ENCODE assay signal across 29 cellular contexts in the genomic region with DNA sequence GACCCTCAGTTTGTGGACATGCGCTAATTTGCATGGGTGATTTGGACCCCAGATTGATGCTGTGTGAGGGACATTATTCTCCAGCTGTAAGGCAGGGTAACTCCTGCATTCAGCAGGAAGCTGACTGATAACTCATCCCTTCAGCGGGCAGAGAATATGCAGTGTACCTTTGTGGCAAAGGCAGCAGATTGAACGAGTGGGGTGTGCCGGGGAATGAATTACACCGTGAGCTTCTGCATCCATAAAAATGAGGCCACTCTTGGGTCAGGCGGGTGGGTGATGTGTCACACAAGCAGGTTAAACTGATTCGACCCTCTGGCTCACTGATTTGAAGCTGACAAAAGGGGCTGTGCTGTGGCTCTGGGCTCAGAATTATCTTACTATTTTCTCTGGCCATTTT.
DNase-seq lines count a peak whose midpoint lies in the region; ATAC-seq and TF ChIP-seq lines count a peak whose summit lies in the region.
"Had no signal": no experiment of that assay in that cellular context is flagged by ENCODE, and none has a peak within 500 bp of the region (broad histone marks: within the 10 kb centered on the region; RNA-seq: fewer than 3 reads in every experiment).

No MANE protein-coding gene starts in this region.

- H4K8ac ChIP-seq in H9 (replicated peaks; ENCODE audit: insufficient read length, low read depth, low read length) = no peak overlapping the region

- no peak overlapping the region for H3K27ac ChIP-seq in H9 (ENCODE audit: insufficient read length, low read depth, low read length)
- H3K27ac ChIP-seq: A549, colonic mucosa, prostate gland, SK-N-MC, upper lobe of left lung had no signal

- H3K9ac ChIP-seq in H9 (ENCODE audit: extremely low read depth, insufficient read length, low read length) = no peak overlapping the region

- H2BK120ac ChIP-seq in H9 (ENCODE audit: low read depth, low read length, poor library complexity, severe bottlenecking) = no peak overlapping the region

- whole genome bisulfite sequencing in H9 (ENCODE audit: extremely low coverage, insufficient read length, low lambda C conversion rate) = no CpG with 5 or more reads among the region's 7 CpGs

- no peaks in the 10 kb centered on the region for H3K79me1 ChIP-seq in H9 (ENCODE audit: insufficient read depth, low read depth, low read length, poor library complexity, severe bottlenecking)

- H4K20me1 ChIP-seq in H9 (ENCODE audit: control insufficient read depth, insufficient read depth, insufficient read length) = no peaks in the 10 kb centered on the region

- H3K4me2 ChIP-seq in H9 (ENCODE audit: insufficient read depth, insufficient read length, low read length) = no peak overlapping the region
- H3K4me2 ChIP-seq: A549 had no signal

- H3K4ac ChIP-seq in H9 (ENCODE audit: low read depth, low read length) = no peak overlapping the region

- H4K91ac ChIP-seq in H9 (ENCODE audit: insufficient read length, low read depth, low read length) = no peak overlapping the region

- no peak overlapping the region for H2BK5ac ChIP-seq in H9 (ENCODE audit: insufficient read length, low read length)

- H2AFZ ChIP-seq in H9 (ENCODE audit: low read length) = no peak overlapping the region

- H3K4me1 Mint-ChIP-seq in H9 = peaks cover 0 to 6% of the 10 kb centered on the region in 2 experiments; a peak in 1 of 4 replicates
- H3K4me1 Mint-ChIP-seq: activated CD4-positive, alpha-beta T cell treated with anti-CD3 and anti-CD28 coated beads for 36 hours had no signal

- H3K9me3 Mint-ChIP-seq in H9 = peaks cover 4 to 6% of the 10 kb centered on the region in 2 experiments

- H3K36me3 ChIP-seq in mucosa of descending colon (ENCODE audit: low read depth) = no peaks in the 10 kb centered on the region
- H3K36me3 ChIP-seq: colonic mucosa, prostate gland, upper lobe of left lung had no signal

- H3T11ph ChIP-seq in H9 (ENCODE audit: low read length) = no peak overlapping the region

- peak; percentile 4 for DNase-seq in NCI-H2227 treated with DMSO at 0.1 percent for 48 hours (lab: John Stamatoyannopoulos, UW)
- DNase-seq in NCI-H2227 (lab: John Stamatoyannopoulos, UW; ENCODE audit: unreplicated experiment) = no peak
- peak; percentile 21 for DNase-seq in SK-N-DZ (ENCODE audit: low spot score)
- DNase-seq in mucosa of descending colon = peak in 2 of 3 donors; percentile 17 to 30
- no peak for DNase-seq in H9
- DNase-seq in NOMO-1 (lab: John Stamatoyannopoulos, UW; ENCODE audit: unreplicated experiment in 2 of 2) = no peak
- DNase-seq: activated CD4-positive, alpha-beta T cell treated with anti-CD3 and anti-CD28 coated beads for 36 hours; activated CD8-positive, alpha-beta memory T cell treated with anti-CD3 and anti-CD28 coated beads for 24 hours; activated gamma-delta T cell treated with Interleukin-2 at 50 U/mL for 16 hours; activated T-cell treated with anti-CD3 and anti-CD28 coated beads, Interleukin-2, amount 50 U/mL, for 1 hour; CD8-positive, alpha-beta T cell; colonic mucosa; effector memory CD4-positive, alpha-beta T cell; foreskin fibroblast; GDM1; hippocampal formation; Karpas-422; NCI-H2029 treated with DMSO at 0.1 percent for 48 hours; NCI-H524 treated with DMSO at 0.1 percent for 48 hours; RPMI8226; stimulated activated CD4-positive, alpha-beta T cell treated with anti-CD3 and anti-CD28 coated beads, Interleukin-2, amount 100 ng/mL, for 24 hours; T-helper 2 cell; upper lobe of left lung had no signal

- no peak overlapping the region for H3K4me3 Mint-ChIP-seq in H9
- H3K4me3 Mint-ChIP-seq: activated CD4-positive, alpha-beta T cell treated with anti-CD3 and anti-CD28 coated beads for 36 hours; CD8-positive, alpha-beta T cell; neural crest cell had no signal

- peaks cover 3 to 6% (median 6%) of the 10 kb centered on the region in 3 experiments for H3K36me3 Mint-ChIP-seq in H9 (ENCODE audit: insufficient read depth in 1 of 3, low read depth in 3 of 3)
- H3K36me3 Mint-ChIP-seq: CD8-positive, alpha-beta T cell had no signal

- no peak overlapping the region for H3K56ac ChIP-seq in H9 (ENCODE audit: insufficient read length, low read depth, low read length)

- H2BK12ac ChIP-seq in H9 (ENCODE audit: insufficient read length, low read depth, low read length) = no peak overlapping the region

- no peak overlapping the region for H4K5ac ChIP-seq in H9 (ENCODE audit: insufficient read length, low read depth, low read length)

- no peak for TF ChIP-seq CTCF in mucosa of descending colon (IDR thresholded peaks at IDR 0.05)
- no peak for TF ChIP-seq CTCF in H9 (conservative IDR thresholded peaks at IDR 0.05)

- H3K79me2 ChIP-seq in H9 (ENCODE audit: insufficient read depth, low read length) = no peaks in the 10 kb centered on the region

- intact Hi-C loops in mucosa of descending colon (cut with DNase I, micrococcal nuclease) = no loop called here

- no peak overlapping the region for H3K27ac Mint-ChIP-seq in H9
- H3K27ac Mint-ChIP-seq: activated CD4-positive, alpha-beta T cell treated with anti-CD3 and anti-CD28 coated beads for 36 hours; CD8-positive, alpha-beta T cell had no signal

- no peak overlapping the region for H3K14ac ChIP-seq in H9 (ENCODE audit: insufficient read depth, low read length)

- H3K9me3 ChIP-seq in mucosa of descending colon (no peaks in the 10 kb centered on the region), H9 (ENCODE audit: control insufficient read depth, low read depth, low read length) (no peaks in the 10 kb centered on the region)
- H3K9me3 ChIP-seq: A549, colonic mucosa, prostate gland, upper lobe of left lung had no signal

- H3K4me1 ChIP-seq in mucosa of descending colon (ENCODE audit: low read depth) (no peaks in the 10 kb centered on the region), H9 (ENCODE audit: insufficient read depth, low read length) (no peaks in the 10 kb centered on the region)
- H3K4me1 ChIP-seq: A549, colonic mucosa, prostate gland, upper lobe of left lung had no signal

- no peaks in the 10 kb centered on the region for H3K23me2 ChIP-seq in H9 (ENCODE audit: insufficient read length, low read depth, low read length, poor library complexity, severe bottlenecking)

- H3K27me3 ChIP-seq in H9 (ENCODE audit: insufficient read depth, low read length) = no peaks in the 10 kb centered on the region
- H3K27me3 ChIP-seq: colonic mucosa, upper lobe of left lung had no signal

- no peak overlapping the region for H3K4me3 ChIP-seq in mucosa of descending colon
- H3K4me3 ChIP-seq: A549, colonic mucosa, prostate gland, SK-N-MC, upper lobe of left lung had no signal

- peak; percentile 81 for ATAC-seq in mucosa of descending colon
- ATAC-seq in HG03460 (IDR thresholded peaks at IDR 0.05; ENCODE audit: unreplicated experiment) = no peak
- ATAC-seq in GM21737 (IDR thresholded peaks at IDR 0.05; ENCODE audit: unreplicated experiment) = no peak
- ATAC-seq: A549; activated CD4-positive, alpha-beta T cell treated with anti-CD3 and anti-CD28 coated beads for 36 hours; CD8-positive, alpha-beta T cell had no signal

- H2BK15ac ChIP-seq in H9 (ENCODE audit: low read depth, low read length) = no peak overlapping the region

- no peak overlapping the region for H2AK5ac ChIP-seq in H9 (ENCODE audit: insufficient read length, low read length)

- H3K23ac ChIP-seq in H9 (ENCODE audit: insufficient read length, low read depth, low read length) = no peak overlapping the region

- H3K27me3 Mint-ChIP-seq in H9 (ENCODE audit: low read depth) = no peaks in the 10 kb centered on the region
- H3K27me3 Mint-ChIP-seq: activated CD4-positive, alpha-beta T cell treated with anti-CD3 and anti-CD28 coated beads for 36 hours had no signal

- H3K18ac ChIP-seq in H9 (ENCODE audit: insufficient read length, low read depth, low read length) = no peak overlapping the region

- no peak overlapping the region for H2BK20ac ChIP-seq in H9 (ENCODE audit: low read depth, low read length, poor library complexity, severe bottlenecking)

Comparison
In these comparisons a context has a peak if more than half of its experiments do, and no peak if none do; other contexts are left out.
1. DNase-seq: peak in NCI-H2227 treated with DMSO at 0.1 percent for 48 hours (single experiment), SK-N-DZ (single experiment) and mucosa of descending colon (2 of 3); none in NCI-H2227 (single experiment), H9 (single experiment) and NOMO-1 (0 of 2).